Comparison of ENCODE assay signal across 8 cellular contexts in genomic region chr17:49414622-49415350, GRCh38. TPM values are rescaled to one million over a fixed set of nuclear protein-coding genes. Genes with fewer than 3 reads are reported as not detected.
DNase-seq lines count a peak whose midpoint lies in the region; ATAC-seq and TF ChIP-seq lines count a peak whose summit lies in the region.

TSS of gene PHB1 (minus strand) at chr17:49414882. CDS start at chr17:49413264, 1,618 bp downstream.

- TF ChIP-seq POLR2A in GM19193 (IDR thresholded peaks at IDR 0.05; ENCODE audit: extremely low read depth, insufficient read depth, insufficient read length) = peak; percentile 73

- peaks cover 4% of the 10 kb centered on the region for H3K36me3 ChIP-seq in kidney epithelial cell (ENCODE audit: control insufficient read depth, insufficient read depth, low read length)

- H3K27me3 ChIP-seq in kidney epithelial cell (ENCODE audit: control insufficient read depth, insufficient read depth, low read length) = no peaks in the 10 kb centered on the region

- DNase-seq in AML-193 (lab: John Stamatoyannopoulos, UW) (peak; percentile 100), NCI-H510A treated with DMSO at 0.1 percent for 48 hours (lab: John Stamatoyannopoulos, UW) (peak; percentile 99), choroid plexus epithelial cell (ENCODE audit: low read depth) (peak; percentile 98), kidney epithelial cell (ENCODE audit: low read depth) (peak; percentile 96)
- peak; percentile 88 to 91 for DNase-seq in activated CD4-positive, alpha-beta T cell treated with anti-CD3 and anti-CD28 coated beads for 24 hours (ENCODE audit: low read depth in 2 of 2)
- peak; percentile 82 to 84 for DNase-seq in stimulated activated CD4-positive, alpha-beta T cell treated with anti-CD3 and anti-CD28 coated beads, Interleukin-1b, Interleukin-23, amount 100 ng/mL, for 1 hour (ENCODE audit: low read depth in 2 of 2)

- H3K4me3 ChIP-seq in choroid plexus epithelial cell (ENCODE audit: low read depth, low read length) (peak within 1 kb of the TSS; percentile 100), kidney epithelial cell (ENCODE audit: low read depth, low read length) (peak within 1 kb of the TSS; percentile 89)

- TF ChIP-seq CTCF in choroid plexus epithelial cell (conservative IDR thresholded peaks at IDR 0.05; ENCODE audit: low read depth, low read length) = no peak
- TF ChIP-seq CTCF in kidney epithelial cell (IDR thresholded peaks at IDR 0.05; ENCODE audit: insufficient read depth, low read length, poor library complexity, severe bottlenecking) = no peak

- ATAC-seq in HG03439 (IDR thresholded peaks at IDR 0.05; ENCODE audit: unreplicated experiment) = peak; percentile 97

RNA-seq across cellular contexts. Expression of gene PHB1, which starts in this region (rescaled TPM):
- 137 and 143 TPM in 2 replicates for total RNA-seq in kidney epithelial cell

Comparison
In these comparisons a context has a peak if more than half of its experiments do, and no peak if none do; other contexts are left out.
1. Peak in every context shown above with its lines: DNase-seq, ATAC-seq and H3K4me3 ChIP-seq.